Comparison of ENCODE assay signal across 29 cellular contexts in genomic region chr1:57229076-57229475, GRCh38.
"Had no signal": no experiment of that assay in that cellular context is flagged by ENCODE, and none has a peak within 500 bp of the region (broad histone marks: within the 10 kb centered on the region; RNA-seq: fewer than 3 reads in every experiment).

No MANE protein-coding gene starts in this region.

- H3K36me3 ChIP-seq: esophagus squamous epithelium, heart right ventricle, neural progenitor cell, suprapubic skin, thyroid gland, vagina had no signal

- H3K4me1 ChIP-seq: esophagus squamous epithelium, heart right ventricle, parathyroid adenoma, suprapubic skin, thyroid gland, vagina had no signal

- H3K4me3 ChIP-seq: coronary artery, esophagus squamous epithelium, heart right ventricle, lung, mucosa of descending colon, neural progenitor cell, smooth muscle cell, suprapubic skin, thyroid gland, vagina had no signal

- ATAC-seq: heart right ventricle; left colon; left ventricle myocardium superior; mucosa of descending colon; natural killer cell treated with Interleukin-12 subunit alpha and Interleukin-12 subunit beta and Interleukin-15 and Interleukin-18, amount 100 ng/mL, for 72 hours; sciatic nerve; stimulated activated naive CD8-positive, alpha-beta T cell treated with anti-CD3 and anti-CD28 coated beads, Interleukin-15, amount 100 ng/mL, for 72 hours had no signal

- DNase-seq: dermis blood vessel endothelial cell; effector memory CD4-positive, alpha-beta T cell; esophagus squamous epithelium; foreskin melanocyte; glutamatergic neuron; heart right ventricle; hippocampal formation; kidney glomerular epithelial cell; left colon; left ventricle myocardium superior; mucosa of descending colon; naive B cell; stimulated activated CD4-positive, alpha-beta T cell treated with anti-CD3 and anti-CD28 coated beads, Interleukin-12 subunit alpha, Interleukin-12 subunit beta, amount 100 ng/mL, for 4 hours; stimulated activated CD4-positive, alpha-beta T cell treated with anti-CD3 and anti-CD28 coated beads, Interleukin-1b, Interleukin-23, amount 100 ng/mL, for 48 hours; stimulated activated CD4-positive, alpha-beta T cell treated with anti-CD3 and anti-CD28 coated beads, Interleukin-4, amount 100 ng/mL, for 1 hour; stimulated activated CD8-positive, alpha-beta memory T cell treated with anti-CD3 and anti-CD28 coated beads, Interleukin-4, amount 100 ng/mL, for 48 hours; stimulated activated naive CD4-positive, alpha-beta T cell; stimulated activated naive CD8-positive, alpha-beta T cell treated with anti-CD3 and anti-CD28 coated beads, Interleukin-15, amount 100 ng/mL, for 72 hours; thyroid gland; trophoblast cell had no signal

- H3K27me3 ChIP-seq: esophagus squamous epithelium, heart right ventricle, neural progenitor cell, suprapubic skin, thyroid gland, vagina had no signal

- H3K9me3 ChIP-seq: esophagus squamous epithelium, heart right ventricle, mucosa of descending colon, suprapubic skin, thyroid gland, vagina had no signal

- H3K27ac ChIP-seq: coronary artery, esophagus squamous epithelium, heart right ventricle, neural progenitor cell, parathyroid adenoma, suprapubic skin, thyroid gland, vagina had no signal
